9 cellular contexts compared by ENCODE assay signal in genomic region chr17:48037036-48037881, GRCh38. TPM values are rescaled to one million over a fixed set of nuclear protein-coding genes. Genes with fewer than 3 reads are reported as not detected.
DNase-seq lines count a peak whose midpoint lies in the region; ATAC-seq, FAIRE-seq and TF ChIP-seq lines count a peak whose summit lies in the region.
"Had no signal": no experiment of that assay in that cellular context is flagged by ENCODE, and none has a peak within 500 bp of the region (broad histone marks: within the 10 kb centered on the region; RNA-seq: fewer than 3 reads in every experiment).

Gene COPZ2, minus strand, starts transcription at chr17:48037797. Its CDS starts 20 bp downstream, at chr17:48037777.

- H3K9ac ChIP-seq in GM12878 (ENCODE audit: control insufficient read depth, insufficient read depth, low read length) (peak within 1 kb of the TSS; percentile 46; the same call in 1 of the 2 replicates), smooth muscle cell (ENCODE audit: low read depth) (peak within 1 kb of the TSS; percentile 93)

- peak within 1 kb of the TSS; percentile 100 for H3K4me2 ChIP-seq in GM12878 (ENCODE audit: control insufficient read depth, insufficient read depth)
- peak within 1 kb of the TSS; percentile 92 for H3K4me2 ChIP-seq in smooth muscle cell

- H3K36me3 ChIP-seq in A673 (ENCODE audit: insufficient read depth, low read length, poor library complexity, severe bottlenecking): no peaks in the 10 kb centered on the region
- no peaks in the 10 kb centered on the region for H3K36me3 ChIP-seq in GM12878 (ENCODE audit: control insufficient read depth in 2 of 2, insufficient read depth in 2 of 2, low read length in 1 of 2)
- H3K36me3 ChIP-seq in smooth muscle cell (ENCODE audit: low read depth): no peaks in the 10 kb centered on the region

- peak within 1 kb of the TSS; percentile 54 for H3K4me3 ChIP-seq in A673 (ENCODE audit: low read depth, low read length, poor library complexity, severe bottlenecking)
- peak within 1 kb of the TSS; percentile 73 for H3K4me3 ChIP-seq in GM12878
- H3K4me3 ChIP-seq in iPS-18c (ENCODE audit: insufficient read depth, low read depth, low read length): peak within 1 kb of the TSS; percentile 64
- peak within 1 kb of the TSS; percentile 75 for H3K4me3 ChIP-seq in smooth muscle cell

- POLR2A ChIA-PET in A673 (lab: Charles Lee; ENCODE audit: low non-redundant PET) (no interaction called here), GM12878 (lab: Charles Lee) (interaction anchor here (0.7 to 1.8 kb wide), 3 partner anchors 11 to 15 kb away, joined by 3 to 7 read pairs (median 5); no protein-coding TSS in a partner anchor)

- H4K20me1 ChIP-seq in GM12878 (ENCODE audit: control insufficient read depth, insufficient read depth) (no peaks in the 10 kb centered on the region), smooth muscle cell (ENCODE audit: low read depth) (no peaks in the 10 kb centered on the region)

- BruUV-seq in A673 (replicated peaks; lab: Mats Ljungman, UMichigan): no TSS peak
- BruUV-seq in GM12878 (replicated peaks; lab: Mats Ljungman, UMichigan): no TSS peak

- peak; percentile 66 for FAIRE-seq in GM12878 (lab: Jason Lieb, UNC)
- FAIRE-seq: GM18507 had no signal

- H3K36me3 Mint-ChIP-seq in T-helper 1 cell treated with Interleukin-12 subunit alpha and Interleukin-12 subunit beta and Interleukin-4 antibody, amounts not matched to agents 30 μg/mL and 1 μg/mL, for 36 hours (ENCODE audit: low read depth): no peaks in the 10 kb centered on the region

- no peak for TF ChIP-seq EP300 in GM12878 (IDR thresholded peaks at IDR 0.05; ENCODE audit: borderline replicate concordance in 1 of 2, control insufficient read depth in 1 of 2, low read depth in 2 of 2, low read length in 2 of 2)

- no peaks in the 10 kb centered on the region for H3K79me2 ChIP-seq in GM12878 (ENCODE audit: control insufficient read depth, insufficient read depth, low read length)
- H3K79me2 ChIP-seq in smooth muscle cell (ENCODE audit: low read depth): peaks cover 5% of the 10 kb centered on the region

- WGBS in GM12878 (ENCODE audit: insufficient coverage, insufficient replicate concordance, low lambda C conversion rate, missing lambda C conversion rate): 6% methylated on average over 31 of the region's 81 CpGs
- 6% methylated on average over 41 of the region's 81 CpGs for WGBS in smooth muscle cell (ENCODE audit: low lambda C conversion rate)

- in situ Hi-C loops in GM12878 (cut with MboI): no loop called here

- H3K4me1 ChIP-seq in A673 (ENCODE audit: insufficient read depth, low read length, poor library complexity, severe bottlenecking) (no peaks in the 10 kb centered on the region), GM12878 (ENCODE audit: control insufficient read depth, insufficient read depth, low read length) (peaks cover 9% of the 10 kb centered on the region), smooth muscle cell (ENCODE audit: low read depth) (peaks cover 11% of the 10 kb centered on the region)

- H3K9me3 Mint-ChIP-seq in T-helper 1 cell treated with Interleukin-12 subunit alpha and Interleukin-12 subunit beta and Interleukin-4 antibody, amounts not matched to agents 30 μg/mL and 1 μg/mL, for 36 hours: no peaks in the 10 kb centered on the region

- TF ChIP-seq POLR2A in GM12878 (IDR thresholded peaks at IDR 0.05; ENCODE audit: low read depth, low read length): no peak

- H2AFZ ChIP-seq in GM12878 (ENCODE audit: control insufficient read depth, low read depth, low read length) (peak within 1 kb of the TSS; percentile 77), smooth muscle cell (ENCODE audit: low read depth) (peak within 1 kb of the TSS; percentile 91)

- intact Hi-C loops in A673 (cut with micrococcal nuclease; ENCODE audit: unreplicated experiment) (no loop called here), GM12878 (cut with micrococcal nuclease; ENCODE audit: unreplicated experiment) (no loop called here)

- RAD21 ChIA-PET in GM12878 (lab: Charles Lee; ENCODE audit: unreplicated experiment): interaction anchor here (2.6 to 5.0 kb wide), 2 partner anchors 11 kb away, joined by 13 to 35 read pairs; partner anchors contain the start of gene NFE2L1

- peak within 1 kb of the TSS; percentile 87 for H3K4me3 Mint-ChIP-seq in T-helper 1 cell treated with Interleukin-12 subunit alpha and Interleukin-12 subunit beta and Interleukin-4 antibody, amounts not matched to agents 30 μg/mL and 1 μg/mL, for 36 hours

- peak within 1 kb of the TSS; percentile 84 for H3K27ac Mint-ChIP-seq in T-helper 1 cell treated with Interleukin-12 subunit alpha and Interleukin-12 subunit beta and Interleukin-4 antibody, amounts not matched to agents 30 μg/mL and 1 μg/mL, for 36 hours

- no peaks in the 10 kb centered on the region for H3F3A ChIP-seq in smooth muscle cell (ENCODE audit: low read depth)

- peak; percentile 40 for DNase-seq in A673 (ENCODE audit: low spot score)
- no peak for DNase-seq in GM12878 (ENCODE audit: low read depth, low spot score)
- DNase-seq in smooth muscle cell (lab: John Stamatoyannopoulos, UW; ENCODE audit: unreplicated experiment): peak; percentile 36
- no peak for DNase-seq in middle frontal gyrus (ENCODE audit: extremely low spot score, low spot score)
- DNase-seq in pons (ENCODE audit: low spot score): no peak

- H3K9me3 ChIP-seq in A673 (ENCODE audit: low read depth, low read length, poor library complexity, severe bottlenecking) (no peaks in the 10 kb centered on the region), GM12878 (replicated peaks; ENCODE audit: control insufficient read depth, insufficient read depth, low read length) (no peaks in the 10 kb centered on the region), iPS-18c (ENCODE audit: control insufficient read depth, insufficient read depth, low read length) (no peaks in the 10 kb centered on the region), smooth muscle cell (replicated peaks; ENCODE audit: low read depth) (no peaks in the 10 kb centered on the region)

- H3K4me1 Mint-ChIP-seq in T-helper 1 cell treated with Interleukin-12 subunit alpha and Interleukin-12 subunit beta and Interleukin-4 antibody, amounts not matched to agents 30 μg/mL and 1 μg/mL, for 36 hours (ENCODE audit: low read depth): peaks cover 11% of the 10 kb centered on the region

- peak; percentile 60 for ATAC-seq in GM21723 (IDR thresholded peaks at IDR 0.05; ENCODE audit: unreplicated experiment)
- peak; percentile 93 for ATAC-seq in GM12878

- no peak within 1 kb of the TSS for H3K27ac ChIP-seq in A673 (ENCODE audit: low read depth, low read length, poor library complexity, severe bottlenecking)
- H3K27ac ChIP-seq in GM12878 (ENCODE audit: control insufficient read depth, insufficient read depth): no peak within 1 kb of the TSS
- H3K27ac ChIP-seq in smooth muscle cell (ENCODE audit: low read depth): peak within 1 kb of the TSS; percentile 38

- TF ChIP-seq RAD21 in GM12878 (IDR thresholded peaks at IDR 0.05; ENCODE audit: insufficient read depth, low read depth, low read length): peak; percentile 20; the same call in 1 of the 2 replicates

- CTCF ChIA-PET in A673 (lab: Charles Lee) (interaction anchor here (0.7 to 1.4 kb wide), 2 partner anchors 11 to 67 kb away, joined by 3 read pairs; partner anchors contain the start of gene CDK5RAP3), GM12878 (lab: Yijun Ruan, JAX) (interaction anchor here (0.8 to 5.6 kb wide), 13 partner anchors 11 to 154 kb away, joined by 3 to 77 read pairs (median 5); partner anchors contain the start of genes CDK5RAP3 and NFE2L1)

- H3K27me3 ChIP-seq in A673 (replicated peaks; ENCODE audit: insufficient read depth, low read depth, low read length, poor library complexity) (peaks cover 10% of the 10 kb centered on the region), GM12878 (replicated peaks in 1 of 2; ENCODE audit: control insufficient read depth in 2 of 2, insufficient read depth in 2 of 2, low read length in 1 of 2) (peaks cover 2 to 4% of the 10 kb centered on the region in 2 experiments; a peak in 3 of 4 replicates), smooth muscle cell (ENCODE audit: low read depth) (no peaks in the 10 kb centered on the region)

- peak; percentile 64 for TF ChIP-seq CTCF in A673 (conservative IDR thresholded peaks at IDR 0.05; ENCODE audit: low read depth, low read length)
- TF ChIP-seq CTCF in GM12878 (IDR thresholded peaks at IDR 0.05 in 2 of 3, conservative IDR thresholded peaks at IDR 0.05 in 1 of 3; ENCODE audit: control insufficient read depth in 2 of 3, extremely low read depth in 1 of 3, insufficient read depth in 1 of 3, low read depth in 3 of 3, low read length in 3 of 3): peak; percentile 67 to 91 (median 73)
- TF ChIP-seq CTCF in smooth muscle cell (IDR thresholded peaks at IDR 0.05; ENCODE audit: borderline replicate concordance, insufficient read depth, poor library complexity, severe bottlenecking): peak; percentile 46

- SMC1A ChIA-PET in GM12878 (lab: Charles Lee; ENCODE audit: uncharacterized antibody, unreplicated experiment): interaction anchor here (1.0 to 3.3 kb wide), 7 partner anchors 7 to 271 kb away, joined by 3 to 20 read pairs (median 7); partner anchors contain the start of gene NFE2L1

- H3K27me3 Mint-ChIP-seq in T-helper 1 cell treated with Interleukin-12 subunit alpha and Interleukin-12 subunit beta and Interleukin-4 antibody, amounts not matched to agents 30 μg/mL and 1 μg/mL, for 36 hours (ENCODE audit: low read depth): peaks cover 50% of the 10 kb centered on the region

TF ChIP-seq in GM12878, 131 proteins besides CTCF, POLR2A, EP300 and RAD21 (continues in another document):
- no peak for TF ChIP-seq YBX1 (IDR thresholded peaks at IDR 0.05)
- TF ChIP-seq RBBP5 (conservative IDR thresholded peaks at IDR 0.05): no peak
- 0 out of 4 replicates have a peak, but pooled peaks of 1 of the 2 experiments have one; percentile 5 for TF ChIP-seq BHLHE40 (IDR thresholded peaks at IDR 0.05; ENCODE audit: borderline replicate concordance in 1 of 2, low read depth in 2 of 2, low read length in 1 of 2)

RNA-seq across cellular contexts. Expression of gene COPZ2, which starts in this region (rescaled TPM):
- 2.3 TPM in 1 of 2 replicates, not detected in the other for total RNA-seq in A673 (2021)
- 0.86 TPM in 1 of 2 replicates, not detected in the other for total RNA-seq in GM12878 (2013; cell fraction: nucleolus; rRNA removed)
- total RNA-seq in GM12878 (2014; rRNA removed): 0.93 and 1.6 TPM in 2 replicates
- total RNA-seq in GM12878 (2014; rRNA removed; fragmentation: Illumina TruSeq; extraction: Trizol): 2.3 and 2.7 TPM in 2 replicates
- 3.6 and 4.3 TPM in 2 replicates for total RNA-seq in GM12878 (2021)
- polyA plus RNA-seq in GM12878 (2011; ENCODE audit: low read depth): 2.1 TPM
- 0.20 and 0.27 TPM in 2 replicates for polyA plus RNA-seq in GM12878 (2011; rRNA removed)
- 0.12 and 0.40 TPM in 2 replicates for polyA plus RNA-seq in GM12878 (2011; cell fraction: cytosol; rRNA removed)
- polyA plus RNA-seq in GM12878 (2011; cell fraction: nucleus; rRNA removed): 0.22 and 0.48 TPM in 2 replicates
- polyA plus RNA-seq in GM12878 (2012): 3.1 and 4.2 TPM in 2 replicates
- polyA plus RNA-seq in GM12878 (2014; fragmentation: Illumina TruSeq; extraction: Trizol): 1.8 and 3.3 TPM in 2 replicates
- polyA plus RNA-seq in GM12878 (2014; fragmentation: Nextera tagmentation; extraction: Ambion mirVana): 1 to 10 TPM; 2.5 to 2.9 TPM
- polyA plus RNA-seq in GM12878 (2014; rRNA removed): 2.7 and 3.1 TPM in 2 replicates
- polyA plus RNA-seq in GM12878 (2016; fragmentation: Nextera tagmentation; extraction: Ambion mirVana): 1 to 10 TPM; 2.0 to 3.2 TPM
- polyA minus RNA-seq in GM12878 (2011; rRNA and poly(A)+ RNA removed): not detected in 2 replicates
- not detected in 2 replicates for polyA minus RNA-seq in GM12878 (2011; cell fraction: cytosol; rRNA and poly(A)+ RNA removed)
- polyA minus RNA-seq in GM12878 (2011; cell fraction: nucleus; rRNA and poly(A)+ RNA removed): not detected in 2 replicates
- 70.6 and 91.8 TPM in 2 replicates for total RNA-seq in smooth muscle cell
- polyA plus RNA-seq in smooth muscle cell: 193 and 257 TPM in 2 replicates

Comparison
In these comparisons a context has a peak if more than half of its experiments do, and no peak if none do; other contexts are left out.
1. RNA of gene COPZ2 (total RNA-seq): 70.6 to 91.8 TPM in smooth muscle cell; 0.86 to 4.3 TPM in GM12878 and 2.3 TPM in A673; every median in the first group is over 10 times any median in the second.
2. RNA of gene COPZ2 (polyA plus RNA-seq): 193 to 257 TPM in smooth muscle cell; 0.12 to 4.2 TPM in GM12878; every median in the first group is over 10 times any median in the second.
3. DNase-seq: peak in A673 (single experiment) and smooth muscle cell (single experiment); none in GM12878 (single experiment), middle frontal gyrus (single experiment) and pons (single experiment).
4. Peak in every context shown above with its lines, with median percentiles within 50 percentile points of each other: H3K4me3 ChIP-seq and CTCF ChIP-seq.